10 cellular contexts compared by ENCODE assay signal in the genomic region with DNA sequence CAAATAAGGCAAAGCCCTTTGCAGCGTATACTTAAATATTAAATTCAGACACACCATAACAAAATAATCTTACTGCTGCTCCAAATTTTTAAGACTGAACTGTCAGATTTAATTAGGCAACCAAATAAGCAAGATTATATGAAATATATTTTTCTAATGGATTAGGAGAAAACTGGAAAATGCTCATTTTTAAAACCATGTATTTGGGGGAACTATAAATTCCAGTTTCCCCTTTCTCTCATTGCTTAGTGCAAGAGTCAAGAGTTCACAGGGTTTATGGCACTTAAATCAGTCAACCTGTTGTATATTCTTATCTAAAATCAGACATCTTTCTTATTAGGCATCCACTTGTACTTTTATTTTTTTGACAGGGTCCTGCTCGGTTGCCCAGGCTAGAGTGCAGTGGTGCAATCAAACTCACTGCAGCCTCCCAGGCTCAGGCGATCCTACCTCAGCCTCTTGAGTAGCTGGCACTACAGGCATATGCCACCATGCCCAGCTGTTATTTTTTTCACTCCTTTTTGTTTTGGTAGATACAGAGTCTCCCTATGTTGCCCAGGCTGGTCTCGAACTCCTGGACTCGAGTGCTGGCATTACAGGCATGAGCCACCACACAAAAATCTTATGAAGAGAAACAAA. TPM values are rescaled to one million over a fixed set of nuclear protein-coding genes. Genes with fewer than 3 reads are reported as not detected.
A peak's percentile ranks its signal among the peaks of the same experiment; 100 is the strongest.
DNase-seq lines count a peak whose midpoint lies in the region; ATAC-seq and TF ChIP-seq lines count a peak whose summit lies in the region.
"Had no signal": no experiment of that assay in that cellular context is flagged by ENCODE, and none has a peak within 500 bp of the region (broad histone marks: within the 10 kb centered on the region; RNA-seq: fewer than 3 reads in every experiment).

No MANE protein-coding gene starts in this region.

- peaks cover 59% of the 10 kb centered on the region for H3K4me1 Mint-ChIP-seq in activated T-cell treated with anti-CD3 and anti-CD28 coated beads, Interleukin-2, amount 50 U/mL, for 4 hours (ENCODE audit: low read depth)
- peaks cover 22% of the 10 kb centered on the region for H3K4me1 Mint-ChIP-seq in dendritic cell treated with granulocyte-macrophage colony-stimulating factor and Interleukin-4, amounts not matched to agents 40 ng/mL and 50 ng/mL, for 4 days (ENCODE audit: low read depth)

- intact Hi-C loops in Panc1 (cut with micrococcal nuclease; ENCODE audit: unreplicated experiment): loop anchor here (2.0 to 10.0 kb wide), 2 partner anchors 17 to 151 kb away; no protein-coding TSS in a partner anchor
- intact Hi-C loops in dendritic cell treated with granulocyte-macrophage colony-stimulating factor and Interleukin-4, amounts not matched to agents 40 ng/mL and 50 ng/mL, for 4 days (cut with micrococcal nuclease): no loop called here

- BruUV-seq in Panc1 (replicated peaks; lab: Mats Ljungman, UMichigan): no TSS peak

- H3K27me3 ChIP-seq in Panc1 (ENCODE audit: control insufficient read depth, insufficient read depth, low read length): no peaks in the 10 kb centered on the region
- H3K27me3 ChIP-seq in thoracic aorta (replicated peaks; ENCODE audit: insufficient read depth): no peaks in the 10 kb centered on the region
- H3K27me3 ChIP-seq in right atrium auricular region: no peaks in the 10 kb centered on the region

- CTCF ChIA-PET in Panc1 (lab: Charles Lee): interaction anchor here (1.0 kb wide), 1 partner anchor 18 kb away, joined by 4 read pairs; no protein-coding TSS in a partner anchor

- peaks cover 31% of the 10 kb centered on the region for H3K4me1 ChIP-seq in Panc1 (ENCODE audit: control insufficient read depth, insufficient read depth, low read length)
- H3K4me1 ChIP-seq in thoracic aorta (ENCODE audit: control insufficient read depth in 1 of 2, low read depth in 2 of 2): peaks cover 27 to 46% of the 10 kb centered on the region in 2 donors
- peaks cover 0 to 19% of the 10 kb centered on the region in 2 donors for H3K4me1 ChIP-seq in right atrium auricular region

- peaks cover 5% of the 10 kb centered on the region for H3K36me3 Mint-ChIP-seq in activated T-cell treated with anti-CD3 and anti-CD28 coated beads, Interleukin-2, amount 50 U/mL, for 4 hours (ENCODE audit: insufficient read depth)
- peaks cover 36% of the 10 kb centered on the region for H3K36me3 Mint-ChIP-seq in dendritic cell treated with granulocyte-macrophage colony-stimulating factor and Interleukin-4, amounts not matched to agents 40 ng/mL and 50 ng/mL, for 4 days (ENCODE audit: low read depth)

- no peak for DNase-seq in activated T-cell treated with anti-CD3 and anti-CD28 coated beads, Interleukin-2, amount 50 U/mL, for 4 hours
- DNase-seq in activated T-cell treated with anti-CD3 and anti-CD28 coated beads for 4 hours (no peak), Panc1 (ENCODE audit: low read depth, low spot score) (no peak), thoracic aorta (ENCODE audit: low spot score) (no peak), NCI-H82 treated with DMSO at 0.1 percent for 48 hours (lab: John Stamatoyannopoulos, UW; ENCODE audit: unreplicated experiment) (no peak), right atrium auricular region (ENCODE audit: low spot score) (no peak), GM13977 (ENCODE audit: low spot score) (no peak)
- DNase-seq: lower lobe of right lung, Right ventricle myocardium superior had no signal

- in situ Hi-C loops in Panc1 (cut with HindIII; ENCODE audit: low pct_unique_long_range_greater_than_20kb, low sequenced_read_pairs) (no loop called here), GM13977 (cut with MboI; ENCODE audit: low pct_unique_long_range_greater_than_20kb, low sequenced_read_pairs, unreplicated experiment) (no loop called here)

- H3K9me3 ChIP-seq in Panc1 (ENCODE audit: control insufficient read depth, insufficient read depth, low read depth, low read length) (no peaks in the 10 kb centered on the region), thoracic aorta (no peaks in the 10 kb centered on the region), right atrium auricular region (no peaks in the 10 kb centered on the region)
- H3K9me3 ChIP-seq: lower lobe of right lung had no signal

- H3K4me3 ChIP-seq in Panc1 (ENCODE audit: low read depth in 2 of 2, low read length in 2 of 2) (no peak overlapping the region), thoracic aorta (no peak overlapping the region), right atrium auricular region (no peak overlapping the region)

- POLR2A ChIA-PET in Panc1 (lab: Charles Lee): no interaction called here

- H3K27ac Mint-ChIP-seq in dendritic cell treated with granulocyte-macrophage colony-stimulating factor and Interleukin-4, amounts not matched to agents 40 ng/mL and 50 ng/mL, for 4 days: peak overlapping the region; percentile 97

- peak overlapping the region; percentile 88 for H3K4me3 Mint-ChIP-seq in activated T-cell treated with anti-CD3 and anti-CD28 coated beads, Interleukin-2, amount 50 U/mL, for 4 hours
- no peak overlapping the region for H3K4me3 Mint-ChIP-seq in dendritic cell treated with granulocyte-macrophage colony-stimulating factor and Interleukin-4, amounts not matched to agents 40 ng/mL and 50 ng/mL, for 4 days

- ATAC-seq in activated T-cell treated with anti-CD3 and anti-CD28 coated beads, Interleukin-2, amount 50 U/mL, for 4 hours: no peak
- ATAC-seq in Panc1 (no peak), thoracic aorta (ENCODE audit: insufficient number of reproducible peaks, low FRiP score, low read depth) (no peak)
- ATAC-seq: lower lobe of right lung had no signal

- no peaks in the 10 kb centered on the region for H3K27me3 Mint-ChIP-seq in activated T-cell treated with anti-CD3 and anti-CD28 coated beads, Interleukin-2, amount 50 U/mL, for 4 hours (ENCODE audit: low read depth)
- H3K27me3 Mint-ChIP-seq in dendritic cell treated with granulocyte-macrophage colony-stimulating factor and Interleukin-4, amounts not matched to agents 40 ng/mL and 50 ng/mL, for 4 days: no peaks in the 10 kb centered on the region

- H3K9me3 Mint-ChIP-seq in activated T-cell treated with anti-CD3 and anti-CD28 coated beads, Interleukin-2, amount 50 U/mL, for 4 hours: no peaks in the 10 kb centered on the region
- H3K9me3 Mint-ChIP-seq in dendritic cell treated with granulocyte-macrophage colony-stimulating factor and Interleukin-4, amounts not matched to agents 40 ng/mL and 50 ng/mL, for 4 days: no peaks in the 10 kb centered on the region

- H3K36me3 ChIP-seq in Panc1 (ENCODE audit: control insufficient read depth, insufficient read depth, low read length) (peaks cover 9% of the 10 kb centered on the region; the same call in 1 of the 2 replicates), thoracic aorta (no peaks in the 10 kb centered on the region), right atrium auricular region (no peaks in the 10 kb centered on the region)
- H3K36me3 ChIP-seq: lower lobe of right lung had no signal

- H3K27ac ChIP-seq in Panc1 (ENCODE audit: low read length): no peak overlapping the region
- no peak overlapping the region for H3K27ac ChIP-seq in thoracic aorta
- peak overlapping the region in 1 of 2 donors; percentile 100 for H3K27ac ChIP-seq in right atrium auricular region

- TF ChIP-seq CTCF in Panc1 (IDR thresholded peaks at IDR 0.05): peak; percentile 57; the same call in 1 of the 2 replicates
- peak; percentile 4 for TF ChIP-seq CTCF in thoracic aorta (IDR thresholded peaks at IDR 0.05)
- TF ChIP-seq CTCF in right atrium auricular region (IDR thresholded peaks at IDR 0.05): no peak
- TF ChIP-seq CTCF in GM13977 (IDR thresholded peaks at IDR 0.05; ENCODE audit: extremely low read depth, insufficient read depth, missing control alignments): no peak

RNA-seq across cellular contexts. Expression of a gene that starts 2.1 kb away (rescaled TPM):
- 10 to 100 TPM; 44.1 to 58.1 (median 47.7) TPM for total RNA-seq in activated T-cell treated with anti-CD3 and anti-CD28 coated beads, Interleukin-2, amount 50 U/mL, for 4 hours
- total RNA-seq in Panc1 (2021; ENCODE audit: unreplicated experiment): 55.5 TPM
- 20.8 TPM for polyA plus RNA-seq in Panc1 (2012; ENCODE audit: insufficient read length)
- 100 to 1,000 TPM in 1 of 2 donors, 10 to 100 TPM in 1; 86.5 to 102 TPM for total RNA-seq in thoracic aorta
- 10 to 100 TPM; 26.6 to 29.2 TPM for total RNA-seq in right atrium auricular region

Comparison
In these comparisons a context has a peak if more than half of its experiments do, and no peak if none do; other contexts are left out.
1. CTCF ChIP-seq: peak in Panc1 (single experiment) and thoracic aorta (single experiment); none in right atrium auricular region (0 of 2) and GM13977 (single experiment).